ENCODE assay signal across 18 cellular contexts in the genomic region with DNA sequence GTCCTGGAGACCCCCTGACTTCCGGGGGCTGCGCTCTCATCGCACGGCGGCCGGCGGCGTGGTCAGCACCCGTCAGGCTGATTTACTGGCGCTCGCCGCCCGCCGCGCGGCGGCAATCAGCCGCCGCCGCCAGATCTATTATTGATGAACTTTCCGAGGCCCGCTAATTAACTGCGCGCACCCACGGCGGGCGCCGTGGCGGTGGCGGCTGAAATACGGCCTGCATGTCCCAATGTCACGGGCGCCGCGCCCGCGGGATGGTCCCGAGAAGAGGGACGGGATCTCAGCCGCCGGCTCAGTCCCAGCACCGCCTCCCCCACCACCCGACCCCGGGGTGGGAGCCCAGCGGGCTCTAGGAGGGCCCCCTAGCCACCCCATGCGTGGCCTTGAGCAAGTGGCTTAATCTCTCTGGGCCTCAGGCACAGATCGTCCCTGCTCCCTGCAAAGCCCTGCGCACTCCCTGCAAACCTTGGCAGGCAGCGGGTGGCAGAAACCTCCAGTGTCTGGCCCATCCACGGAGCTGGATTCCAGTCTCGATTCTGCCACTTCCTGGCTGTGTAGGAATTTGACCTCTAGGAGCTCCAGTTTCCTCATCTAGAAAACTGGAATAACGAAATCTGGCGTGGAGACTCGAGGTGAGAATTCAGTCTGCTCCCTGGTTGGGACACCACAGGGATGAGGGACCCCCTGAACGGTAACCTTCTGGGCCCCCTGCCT.
DNase-seq lines count a peak whose midpoint lies in the region; ATAC-seq and TF ChIP-seq lines count a peak whose summit lies in the region.
"Had no signal": no experiment of that assay in that cellular context is flagged by ENCODE, and none has a peak within 500 bp of the region (broad histone marks: within the 10 kb centered on the region; RNA-seq: fewer than 3 reads in every experiment).

No MANE protein-coding gene starts in this region.

- peaks cover 9% of the 10 kb centered on the region for H3K27me3 ChIP-seq in GM23248 (replicated peaks; ENCODE audit: insufficient read depth)
- peaks cover 31% of the 10 kb centered on the region; the same call in 1 of the 2 replicates for H3K27me3 ChIP-seq in iPS-20b (ENCODE audit: insufficient read depth, low read length)
- H3K27me3 ChIP-seq in smooth muscle cell (ENCODE audit: low read depth), result peaks cover 32% of the 10 kb centered on the region

- H3F3A ChIP-seq in GM23248 (ENCODE audit: insufficient read depth) (no peaks in the 10 kb centered on the region), smooth muscle cell (ENCODE audit: low read depth) (no peaks in the 10 kb centered on the region)

- H3K4me1 Mint-ChIP-seq in stimulated activated memory B cell treated with anti-CD40 and anti-IgM and Interleukin-4, amounts not matched to agents 10 μg/mL and 1 μg/mL and 100 μg/mL, for 72 hours, result no peaks in the 10 kb centered on the region
- H3K4me1 Mint-ChIP-seq: activated naive CD4-positive, alpha-beta T cell treated with anti-CD3 and anti-CD28 coated beads, Interleukin-2, amount 10 ng/mL, durations not matched to agents 7 days and 5 days had no signal

- DNase-seq in GM23248, result peak; percentile 22
- no peak for DNase-seq in cardiac fibroblast (ENCODE audit: low read depth in 2 of 2)
- DNase-seq in smooth muscle cell (lab: John Stamatoyannopoulos, UW; ENCODE audit: unreplicated experiment), result no peak
- DNase-seq in NCI-H1105 (lab: John Stamatoyannopoulos, UW), result no peak
- DNase-seq in NCI-H1694 (lab: John Stamatoyannopoulos, UW), result no peak
- no peak for DNase-seq in NCI-H2227 treated with DMSO at 0.1 percent for 48 hours (lab: John Stamatoyannopoulos, UW)
- DNase-seq: activated naive CD4-positive, alpha-beta T cell treated with anti-CD3 and anti-CD28 coated beads, Interleukin-2, amount 10 ng/mL, durations not matched to agents 7 days and 5 days; cerebellar nuclear complex; NCI-H446 treated with DMSO at 0.1 percent for 48 hours; occipital lobe; PC-3; stimulated activated CD4-positive, alpha-beta T cell treated with anti-CD3 and anti-CD28 coated beads, Interleukin-15, amount 100 ng/mL, for 24 hours; SW 1271; thyroid gland had no signal

- H3K27me3 Mint-ChIP-seq in stimulated activated memory B cell treated with anti-CD40 and anti-IgM and Interleukin-4, amounts not matched to agents 10 μg/mL and 1 μg/mL and 100 μg/mL, for 72 hours, result peaks cover 42% of the 10 kb centered on the region

- no peaks in the 10 kb centered on the region for H4K20me1 ChIP-seq in GM23248 (ENCODE audit: insufficient read depth)
- no peaks in the 10 kb centered on the region for H4K20me1 ChIP-seq in smooth muscle cell (ENCODE audit: low read depth)

- H3K27ac Mint-ChIP-seq in stimulated activated memory B cell treated with anti-CD40 and anti-IgM and Interleukin-4, amounts not matched to agents 10 μg/mL and 1 μg/mL and 100 μg/mL, for 72 hours, result no peak overlapping the region
- H3K27ac Mint-ChIP-seq: activated naive CD4-positive, alpha-beta T cell treated with anti-CD3 and anti-CD28 coated beads, Interleukin-2, amount 10 ng/mL, durations not matched to agents 7 days and 5 days; mesothelial cell of epicardium had no signal

- in situ Hi-C loops in GM23248 (cut with MboI), result no loop called here

- H3K4me2 ChIP-seq in GM23248 (ENCODE audit: unreplicated experiment), result peak overlapping the region; percentile 62
- peak overlapping the region; percentile 78 for H3K4me2 ChIP-seq in smooth muscle cell

- 18 to 56% methylated on average over 10 to 49 of the region's 55 CpGs for WGBS in GM23248 (ENCODE audit: low coverage in 1 of 2, low lambda C conversion rate in 2 of 2, missing lambda C conversion rate in 2 of 2), 2 experiments
- WGBS in smooth muscle cell (ENCODE audit: low lambda C conversion rate), result 40% methylated on average over 43 of the region's 55 CpGs

- H3K9me3 ChIP-seq in GM23248 (ENCODE audit: low read depth) (no peaks in the 10 kb centered on the region), iPS-20b (ENCODE audit: insufficient read depth, low read depth, low read length) (no peaks in the 10 kb centered on the region), smooth muscle cell (replicated peaks; ENCODE audit: low read depth) (no peaks in the 10 kb centered on the region)
- H3K9me3 ChIP-seq: thyroid gland had no signal

- no peaks in the 10 kb centered on the region for H3K36me3 ChIP-seq in GM23248 (ENCODE audit: low read depth)
- no peaks in the 10 kb centered on the region for H3K36me3 ChIP-seq in iPS-20b (ENCODE audit: insufficient read depth, low read depth, low read length)
- H3K36me3 ChIP-seq in smooth muscle cell (ENCODE audit: low read depth), result no peaks in the 10 kb centered on the region
- H3K36me3 ChIP-seq: thyroid gland had no signal

- H3K9ac ChIP-seq in GM23248 (no peak overlapping the region), iPS-20b (ENCODE audit: low read depth, low read length) (no peak overlapping the region), smooth muscle cell (ENCODE audit: low read depth) (no peak overlapping the region)

- H2AFZ ChIP-seq in GM23248 (0 out of 2 replicates have a peak overlapping the region, but pooled peaks have one; percentile 21), smooth muscle cell (ENCODE audit: low read depth) (no peak overlapping the region)

- H3K4me3 Mint-ChIP-seq in stimulated activated memory B cell treated with anti-CD40 and anti-IgM and Interleukin-4, amounts not matched to agents 10 μg/mL and 1 μg/mL and 100 μg/mL, for 72 hours, result no peak overlapping the region
- H3K4me3 Mint-ChIP-seq: activated naive CD4-positive, alpha-beta T cell treated with anti-CD3 and anti-CD28 coated beads, Interleukin-2, amount 10 ng/mL, durations not matched to agents 7 days and 5 days; mesothelial cell of epicardium had no signal

- no peaks in the 10 kb centered on the region for H3K9me2 ChIP-seq in GM23248 (ENCODE audit: insufficient read depth)

- TF ChIP-seq CTCF in cardiac fibroblast (IDR thresholded peaks at IDR 0.05; ENCODE audit: low read depth, low read length) (no peak), smooth muscle cell (IDR thresholded peaks at IDR 0.05; ENCODE audit: borderline replicate concordance, insufficient read depth, poor library complexity, severe bottlenecking) (no peak)

- H3K27ac ChIP-seq in GM23248 (no peak overlapping the region), iPS-20b (ENCODE audit: low read length) (no peak overlapping the region), smooth muscle cell (ENCODE audit: low read depth) (no peak overlapping the region)
- H3K27ac ChIP-seq: thyroid gland had no signal

- H3K9me3 Mint-ChIP-seq in stimulated activated memory B cell treated with anti-CD40 and anti-IgM and Interleukin-4, amounts not matched to agents 10 μg/mL and 1 μg/mL and 100 μg/mL, for 72 hours, result peaks cover 5% of the 10 kb centered on the region
- H3K9me3 Mint-ChIP-seq: activated naive CD4-positive, alpha-beta T cell treated with anti-CD3 and anti-CD28 coated beads, Interleukin-2, amount 10 ng/mL, durations not matched to agents 7 days and 5 days; mesothelial cell of epicardium had no signal

- ATAC-seq in stimulated activated memory B cell treated with anti-CD40 and anti-IgM and Interleukin-4, amounts not matched to agents 10 μg/mL and 1 μg/mL and 100 μg/mL, for 72 hours, result no peak
- ATAC-seq: GM12878, PC-3 had no signal

- H3K4me3 ChIP-seq in GM23248, result peak overlapping the region; percentile 49
- H3K4me3 ChIP-seq in cardiac fibroblast (replicated peaks in 1 of 2; ENCODE audit: low read depth in 2 of 2, low read length in 2 of 2), result peak overlapping the region; percentile 17 to 22
- peak overlapping the region; percentile 49; the same call in 1 of the 2 replicates for H3K4me3 ChIP-seq in iPS-20b (ENCODE audit: low read length)
- peak overlapping the region; percentile 30 for H3K4me3 ChIP-seq in smooth muscle cell
- H3K4me3 ChIP-seq: GM12878, thyroid gland had no signal

- H3K36me3 Mint-ChIP-seq in stimulated activated memory B cell treated with anti-CD40 and anti-IgM and Interleukin-4, amounts not matched to agents 10 μg/mL and 1 μg/mL and 100 μg/mL, for 72 hours, result no peaks in the 10 kb centered on the region
- H3K36me3 Mint-ChIP-seq: activated naive CD4-positive, alpha-beta T cell treated with anti-CD3 and anti-CD28 coated beads, Interleukin-2, amount 10 ng/mL, durations not matched to agents 7 days and 5 days; mesothelial cell of epicardium had no signal

- H3K4me1 ChIP-seq in GM23248 (ENCODE audit: insufficient read depth) (no peaks in the 10 kb centered on the region), iPS-20b (ENCODE audit: insufficient read depth, low read length) (peaks cover 4% of the 10 kb centered on the region; the same call in 1 of the 2 replicates), smooth muscle cell (ENCODE audit: low read depth) (no peaks in the 10 kb centered on the region)

- H3K79me2 ChIP-seq in GM23248 (ENCODE audit: insufficient read depth) (no peaks in the 10 kb centered on the region), smooth muscle cell (ENCODE audit: low read depth) (no peaks in the 10 kb centered on the region)
